26 cellular contexts compared by ENCODE assay signal in the genomic region with DNA sequence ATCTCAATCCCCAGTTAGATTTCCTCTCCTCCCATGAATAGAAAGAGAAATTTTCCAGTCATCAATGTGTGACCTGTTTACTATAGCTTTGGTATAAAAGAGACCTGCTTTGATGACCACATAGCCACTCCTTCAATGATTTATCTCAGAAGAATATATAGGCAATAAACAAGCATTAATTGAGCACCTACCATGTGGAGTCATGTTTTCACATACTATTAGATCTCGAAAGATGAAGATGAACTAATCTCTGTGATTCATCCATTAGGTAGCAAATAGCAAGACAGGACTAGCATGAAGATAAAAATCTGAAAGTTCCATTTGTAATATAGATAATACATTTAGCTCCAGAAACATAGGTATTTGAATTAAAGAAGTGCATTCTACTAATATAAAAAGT. TPM values are rescaled to one million over a fixed set of nuclear protein-coding genes. Genes with fewer than 3 reads are reported as not detected.
DNase-seq lines count a peak whose midpoint lies in the region; ATAC-seq, FAIRE-seq and TF ChIP-seq lines count a peak whose summit lies in the region.
"Had no signal": no experiment of that assay in that cellular context is flagged by ENCODE, and none has a peak within 500 bp of the region (broad histone marks: within the 10 kb centered on the region; RNA-seq: fewer than 3 reads in every experiment).

No MANE protein-coding gene starts in this region.

- H3K27ac ChIP-seq in foreskin keratinocyte: no peak overlapping the region
- H3K27ac ChIP-seq: BLaER1 had no signal

- no peak for ATAC-seq in foreskin keratinocyte

- DNase-seq in bronchial epithelial cell (ENCODE audit: low read depth) (peak; percentile 66), epithelial cell of esophagus (ENCODE audit: low read depth) (peak; percentile 51), foreskin keratinocyte (peak; percentile 25 to 71)
- no peak for DNase-seq in activated T-cell treated with anti-CD3 and anti-CD28 coated beads, Interleukin-2, amount 50 U/mL, for 1 hour
- no peak for DNase-seq in activated naive CD4-positive, alpha-beta T cell treated with anti-CD3 and anti-CD28 coated beads, Interleukin-2, amount 50 U/mL, for 16 hours
- DNase-seq: 8988T; ACHN; BE2C; C1 segment of cervical spinal cord; CD4-positive, alpha-beta memory T cell; CD4-positive, CD25-positive, alpha-beta regulatory T cell; CD8-positive, alpha-beta memory T cell; COR-L47; DMS 273 treated with DMSO at 0.1 percent for 48 hours; DMS153; DMS53; DMS79; GF-D8 had no signal

- H3K27me3 ChIP-seq in bronchial epithelial cell (ENCODE audit: control insufficient read depth, insufficient read depth, low read length): no peaks in the 10 kb centered on the region
- no peaks in the 10 kb centered on the region for H3K27me3 ChIP-seq in foreskin keratinocyte
- H3K27me3 ChIP-seq: BE2C, BLaER1 had no signal

- FAIRE-seq in bronchial epithelial cell (lab: Jason Lieb, UNC): no peak
- FAIRE-seq: A204.1, G401.6, GM12891, GM19239 had no signal

- H3K4me3 ChIP-seq in bronchial epithelial cell (ENCODE audit: low read depth, low read length) (no peak overlapping the region), epithelial cell of esophagus (ENCODE audit: low read length) (no peak overlapping the region)
- H3K4me3 ChIP-seq: BLaER1 had no signal

- TF ChIP-seq CTCF in bronchial epithelial cell (IDR thresholded peaks at IDR 0.05; ENCODE audit: insufficient read depth, low read length, severe bottlenecking): no peak
- no peak for TF ChIP-seq CTCF in epithelial cell of esophagus (IDR thresholded peaks at IDR 0.05; ENCODE audit: insufficient read depth, low read depth, low read length, missing control alignments)
- no peak for TF ChIP-seq CTCF in foreskin keratinocyte (conservative IDR thresholded peaks at IDR 0.05)

- H3K36me3 ChIP-seq in bronchial epithelial cell (ENCODE audit: control insufficient read depth, insufficient read depth, low read length): no peaks in the 10 kb centered on the region
- H3K36me3 ChIP-seq: BE2C, BLaER1 had no signal

- H3K4me1 ChIP-seq in foreskin keratinocyte: peaks cover 4% of the 10 kb centered on the region
- H3K4me1 ChIP-seq: BE2C, BLaER1 had no signal

RNA-seq across cellular contexts. Expression of gene SLCO1A2, which starts 40.5 kb away (rescaled TPM):
- total RNA-seq in bronchial epithelial cell: not detected in 2 replicates
- not detected in 2 replicates for total RNA-seq in foreskin keratinocyte
- polyA plus RNA-seq in foreskin keratinocyte: not detected in 2 replicates
- total RNA-seq: A673; CD4-positive, alpha-beta memory T cell; CD4-positive, CD25-positive, alpha-beta regulatory T cell had no signal
- polyA plus RNA-seq: AG04450; CD14-positive monocyte; CD4-positive, alpha-beta memory T cell; CD4-positive, CD25-positive, alpha-beta regulatory T cell; CD8-positive, alpha-beta memory T cell had no signal

Comparison
In these comparisons a context has a peak if more than half of its experiments do, and no peak if none do; other contexts are left out.
1. DNase-seq: peak in bronchial epithelial cell (single experiment), epithelial cell of esophagus (single experiment) and foreskin keratinocyte (2 of 2); none in activated T-cell treated with anti-CD3 and anti-CD28 coated beads, Interleukin-2, amount 50 U/mL, for 1 hour (single experiment) and activated naive CD4-positive, alpha-beta T cell treated with anti-CD3 and anti-CD28 coated beads, Interleukin-2, amount 50 U/mL, for 16 hours (single experiment).